In genomic region chr18:26471826-26472225, GRCh38 we compare ENCODE assay signal across 19 cellular contexts.
DNase-seq lines count a peak whose midpoint lies in the region; ATAC-seq and TF ChIP-seq lines count a peak whose summit lies in the region.
"Had no signal": no experiment of that assay in that cellular context is flagged by ENCODE, and none has a peak within 500 bp of the region (broad histone marks: within the 10 kb centered on the region; RNA-seq: fewer than 3 reads in every experiment).

No MANE protein-coding gene starts in this region.

- TF ChIP-seq CTCF in dorsolateral prefrontal cortex (IDR thresholded peaks at IDR 0.05 in 54 of 56, conservative IDR thresholded peaks at IDR 0.05 in 2 of 56; ENCODE audit: low read depth in 1 of 56, partially characterized antibody in 56 of 56) (no peak), nephron progenitor cell (IDR thresholded peaks at IDR 0.05) (no peak), type B pancreatic cell (conservative IDR thresholded peaks at IDR 0.05) (no peak)

- peak overlapping the region in 41 of 59 donors; percentile 4 to 86 (median 67) for H3K27ac ChIP-seq in dorsolateral prefrontal cortex
- H3K27ac ChIP-seq: C4-2B, GM23248, HL-60, KMS-11 had no signal

- ATAC-seq in HG03097 (IDR thresholded peaks at IDR 0.05; ENCODE audit: low FRiP score, unreplicated experiment): no peak
- no peak for ATAC-seq in HG02763 (IDR thresholded peaks at IDR 0.05; ENCODE audit: unreplicated experiment)
- ATAC-seq in GM19467 (IDR thresholded peaks at IDR 0.05; ENCODE audit: unreplicated experiment): no peak
- ATAC-seq in GM21390 (IDR thresholded peaks at IDR 0.05; ENCODE audit: unreplicated experiment): no peak

- H3K36me3 Mint-ChIP-seq in nephron progenitor cell (ENCODE audit: low read depth): peaks cover 73% of the 10 kb centered on the region
- H3K36me3 Mint-ChIP-seq in type B pancreatic cell: peaks cover 50% of the 10 kb centered on the region

- no peaks in the 10 kb centered on the region for H3K9me3 Mint-ChIP-seq in nephron progenitor cell
- H3K9me3 Mint-ChIP-seq in type B pancreatic cell: no peaks in the 10 kb centered on the region
- H3K9me3 Mint-ChIP-seq: CD4-positive, alpha-beta T cell; HFFc6 had no signal

- H3K4me1 Mint-ChIP-seq in nephron progenitor cell: peaks cover 50% of the 10 kb centered on the region
- H3K4me1 Mint-ChIP-seq in type B pancreatic cell (ENCODE audit: unreplicated experiment): peaks cover 30% of the 10 kb centered on the region

- H3K27me3 Mint-ChIP-seq in nephron progenitor cell (ENCODE audit: low read depth, poor library complexity) (peaks cover 4% of the 10 kb centered on the region), type B pancreatic cell (no peaks in the 10 kb centered on the region)
- H3K27me3 Mint-ChIP-seq: CD4-positive, alpha-beta T cell had no signal

- peak; percentile 46 for DNase-seq in NCI-H226
- peak in 3 of 10 donors; percentile 51 to 67 (median 62) for DNase-seq in dorsolateral prefrontal cortex
- no peak for DNase-seq in nephron progenitor cell
- DNase-seq in type B pancreatic cell (ENCODE audit: extremely low spot score, unreplicated experiment): no peak
- DNase-seq: AML-193; CD4-positive, alpha-beta T cell; DMS153; DMS79 treated with DMSO at 0.1 percent for 48 hours; GF-D8; GM23248; HCEC 1CT; HFFc6 had no signal

- no peaks in the 10 kb centered on the region for H3K27me3 ChIP-seq in dorsolateral prefrontal cortex

- H3K27ac Mint-ChIP-seq in nephron progenitor cell: peak overlapping the region; percentile 39
- peak overlapping the region; percentile 70 for H3K27ac Mint-ChIP-seq in type B pancreatic cell
- H3K27ac Mint-ChIP-seq: CD4-positive, alpha-beta T cell; HFFc6 had no signal

- no peak overlapping the region for H3K4me3 ChIP-seq in dorsolateral prefrontal cortex
- H3K4me3 ChIP-seq: GM23248 had no signal

- H3K4me3 Mint-ChIP-seq in nephron progenitor cell (no peak overlapping the region), type B pancreatic cell (no peak overlapping the region)
- H3K4me3 Mint-ChIP-seq: CD4-positive, alpha-beta T cell; HFFc6 had no signal

- intact Hi-C loops in dorsolateral prefrontal cortex (cut with DNase I): no loop called here
